Comparison of ENCODE assay signal across 1 cellular context in the genomic region with DNA sequence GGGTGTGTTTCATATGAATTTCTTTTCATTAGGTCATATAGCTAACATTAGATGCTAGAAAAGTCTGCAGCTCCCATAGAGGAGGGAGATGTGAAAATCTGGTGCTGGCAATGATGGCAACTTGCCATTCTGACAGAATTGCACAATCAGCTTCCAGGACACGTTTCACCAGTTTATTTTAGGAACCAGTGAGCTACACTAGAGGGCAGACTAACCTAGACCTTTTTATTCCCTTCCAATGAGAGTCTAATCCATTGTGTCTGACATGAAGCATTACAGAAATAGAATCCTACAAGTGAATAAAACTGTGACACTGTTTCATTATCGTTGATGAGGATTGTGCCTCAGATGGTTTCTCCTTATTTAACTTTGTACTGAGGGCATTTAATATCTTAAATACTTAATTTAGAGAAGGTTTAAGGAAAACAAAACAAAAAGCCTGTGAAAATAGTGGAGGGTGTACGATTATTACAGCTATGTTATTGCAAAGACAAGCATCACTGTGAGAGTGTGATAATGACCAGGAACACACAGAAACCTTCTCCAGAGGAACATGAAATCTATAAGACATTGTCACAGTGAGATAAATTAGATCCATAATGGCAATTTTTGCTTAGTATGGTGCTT.
TF ChIP-seq lines count a peak whose summit lies in the region.

No MANE protein-coding gene starts in this region.

TF ChIP-seq in SK-N-SH treated with all-trans-retinoic acid at 6 μM for 48 hours, 23 proteins besides CTCF, POLR2A, EP300 and RAD21 (continued from another document):
- TF ChIP-seq, protein P1, sequence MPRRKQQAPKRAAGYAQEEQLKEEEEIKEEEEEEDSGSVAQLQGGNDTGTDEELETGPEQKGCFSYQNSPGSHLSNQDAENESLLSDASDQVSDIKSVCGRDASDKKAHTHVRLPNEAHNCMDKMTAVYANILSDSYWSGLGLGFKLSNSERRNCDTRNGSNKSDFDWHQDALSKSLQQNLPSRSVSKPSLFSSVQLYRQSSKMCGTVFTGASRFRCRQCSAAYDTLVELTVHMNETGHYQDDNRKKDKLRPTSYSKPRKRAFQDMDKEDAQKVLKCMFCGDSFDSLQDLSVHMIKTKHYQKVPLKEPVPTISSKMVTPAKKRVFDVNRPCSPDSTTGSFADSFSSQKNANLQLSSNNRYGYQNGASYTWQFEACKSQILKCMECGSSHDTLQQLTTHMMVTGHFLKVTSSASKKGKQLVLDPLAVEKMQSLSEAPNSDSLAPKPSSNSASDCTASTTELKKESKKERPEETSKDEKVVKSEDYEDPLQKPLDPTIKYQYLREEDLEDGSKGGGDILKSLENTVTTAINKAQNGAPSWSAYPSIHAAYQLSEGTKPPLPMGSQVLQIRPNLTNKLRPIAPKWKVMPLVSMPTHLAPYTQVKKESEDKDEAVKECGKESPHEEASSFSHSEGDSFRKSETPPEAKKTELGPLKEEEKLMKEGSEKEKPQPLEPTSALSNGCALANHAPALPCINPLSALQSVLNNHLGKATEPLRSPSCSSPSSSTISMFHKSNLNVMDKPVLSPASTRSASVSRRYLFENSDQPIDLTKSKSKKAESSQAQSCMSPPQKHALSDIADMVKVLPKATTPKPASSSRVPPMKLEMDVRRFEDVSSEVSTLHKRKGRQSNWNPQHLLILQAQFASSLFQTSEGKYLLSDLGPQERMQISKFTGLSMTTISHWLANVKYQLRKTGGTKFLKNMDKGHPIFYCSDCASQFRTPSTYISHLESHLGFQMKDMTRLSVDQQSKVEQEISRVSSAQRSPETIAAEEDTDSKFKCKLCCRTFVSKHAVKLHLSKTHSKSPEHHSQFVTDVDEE (CRISPR knock-in tag; IDR thresholded peaks at IDR 0.05) = peak; percentile 47; the same call in 1 of the 2 replicates
- TF ChIP-seq ZNF70 (CRISPR knock-in tag; IDR thresholded peaks at IDR 0.05) = no peak
- no peak for TF ChIP-seq BACH2 (CRISPR knock-in tag; IDR thresholded peaks at IDR 0.05; ENCODE audit: borderline replicate concordance)
- TF ChIP-seq, protein P2, sequence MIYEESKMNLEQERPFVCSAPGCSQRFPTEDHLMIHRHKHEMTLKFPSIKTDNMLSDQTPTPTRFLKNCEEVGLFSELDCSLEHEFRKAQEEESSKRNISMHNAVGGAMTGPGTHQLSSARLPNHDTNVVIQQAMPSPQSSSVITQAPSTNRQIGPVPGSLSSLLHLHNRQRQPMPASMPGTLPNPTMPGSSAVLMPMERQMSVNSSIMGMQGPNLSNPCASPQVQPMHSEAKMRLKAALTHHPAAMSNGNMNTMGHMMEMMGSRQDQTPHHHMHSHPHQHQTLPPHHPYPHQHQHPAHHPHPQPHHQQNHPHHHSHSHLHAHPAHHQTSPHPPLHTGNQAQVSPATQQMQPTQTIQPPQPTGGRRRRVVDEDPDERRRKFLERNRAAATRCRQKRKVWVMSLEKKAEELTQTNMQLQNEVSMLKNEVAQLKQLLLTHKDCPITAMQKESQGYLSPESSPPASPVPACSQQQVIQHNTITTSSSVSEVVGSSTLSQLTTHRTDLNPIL (CRISPR knock-in tag; IDR thresholded peaks at IDR 0.05; ENCODE audit: low read depth) = no peak
- TF ChIP-seq TOX (CRISPR knock-in tag; IDR thresholded peaks at IDR 0.05; ENCODE audit: borderline replicate concordance) = no peak
- TF ChIP-seq SNAI2 (CRISPR knock-in tag; IDR thresholded peaks at IDR 0.05) = no peak
